ENCODE assay signal across 10 cellular contexts in genomic region chr3:105827101-105827634, GRCh38. TPM values are rescaled to one million over a fixed set of nuclear protein-coding genes. Genes with fewer than 3 reads are reported as not detected.
DNase-seq lines count a peak whose midpoint lies in the region; ATAC-seq lines count a peak whose summit lies in the region.
"Had no signal": no experiment of that assay in that cellular context is flagged by ENCODE, and none has a peak within 500 bp of the region (broad histone marks: within the 10 kb centered on the region; RNA-seq: fewer than 3 reads in every experiment).

No MANE protein-coding gene starts in this region.

- peak; percentile 37 for ATAC-seq in HG02623 (IDR thresholded peaks at IDR 0.05; ENCODE audit: unreplicated experiment)

- peaks cover 77% of the 10 kb centered on the region for H3K36me3 Mint-ChIP-seq in activated CD4-positive, alpha-beta T cell treated with anti-CD3 and anti-CD28 coated beads, Interleukin-2, amount 10 ng/mL, durations not matched to agents 7 days and 5 days (ENCODE audit: low read depth)
- H3K36me3 Mint-ChIP-seq in activated T-helper 2 cell treated with anti-CD3 and anti-CD28 coated beads, Interferon-gamma antibody, Interleukin-2, Interleukin-4, amounts not matched to agents 10 μg/mL and 5 μg/mL and 100 μg/mL, durations not matched to agents 14 hours and 24 hours and 36 hours (ENCODE audit: low read depth): peaks cover 73% of the 10 kb centered on the region

- intact Hi-C loops in activated T-helper 2 cell treated with anti-CD3 and anti-CD28 coated beads, Interferon-gamma antibody, Interleukin-2, Interleukin-4, amounts not matched to agents 10 μg/mL and 5 μg/mL and 100 μg/mL, durations not matched to agents 14 hours and 24 hours and 36 hours (cut with micrococcal nuclease): loop anchor here (1.0 to 5.0 kb wide), 14 partner anchors 21 to 780 kb away; partner anchors contain the start of gene ALCAM

- peak overlapping the region; percentile 74 for H3K27ac Mint-ChIP-seq in activated CD4-positive, alpha-beta T cell treated with anti-CD3 and anti-CD28 coated beads, Interleukin-2, amount 10 ng/mL, durations not matched to agents 7 days and 5 days
- peak overlapping the region; percentile 100 for H3K27ac Mint-ChIP-seq in activated T-helper 2 cell treated with anti-CD3 and anti-CD28 coated beads, Interferon-gamma antibody, Interleukin-2, Interleukin-4, amounts not matched to agents 10 μg/mL and 5 μg/mL and 100 μg/mL, durations not matched to agents 14 hours and 24 hours and 36 hours

- POLR2A ChIA-PET in activated CD4-positive, alpha-beta T cell treated with anti-CD3 and anti-CD28 coated beads, Interleukin-2, amount 10 ng/mL, durations not matched to agents 7 days and 5 days (lab: Charles Lee): no interaction called here

- peak overlapping the region; percentile 21 for H3K4me3 Mint-ChIP-seq in activated CD4-positive, alpha-beta T cell treated with anti-CD3 and anti-CD28 coated beads, Interleukin-2, amount 10 ng/mL, durations not matched to agents 7 days and 5 days
- H3K4me3 Mint-ChIP-seq in activated T-helper 2 cell treated with anti-CD3 and anti-CD28 coated beads, Interferon-gamma antibody, Interleukin-2, Interleukin-4, amounts not matched to agents 10 μg/mL and 5 μg/mL and 100 μg/mL, durations not matched to agents 14 hours and 24 hours and 36 hours (ENCODE audit: low read depth): peak overlapping the region; percentile 68

- DNase-seq in activated CD4-positive, alpha-beta T cell treated with anti-CD3 and anti-CD28 coated beads, Interleukin-2, amount 10 ng/mL, durations not matched to agents 7 days and 5 days: no peak
- no peak for DNase-seq in activated CD4-positive, alpha-beta T cell treated with anti-CD3 and anti-CD28 coated beads for 1 hour
- no peak for DNase-seq in activated T-helper 2 cell treated with anti-CD3 and anti-CD28 coated beads, Interferon-gamma antibody, Interleukin-2, Interleukin-4, amounts not matched to agents 10 μg/mL and 5 μg/mL and 100 μg/mL, durations not matched to agents 14 hours and 24 hours and 36 hours (ENCODE audit: low spot score)
- DNase-seq in skeletal muscle cell (ENCODE audit: low read depth) (peak; percentile 85), NCI-H146 treated with DMSO at 0.1 percent for 48 hours (lab: John Stamatoyannopoulos, UW; ENCODE audit: unreplicated experiment) (no peak), retina (no peak), NCI-H2107 (lab: John Stamatoyannopoulos, UW) (no peak)
- DNase-seq: NCI-H2029 treated with DMSO at 0.1 percent for 48 hours had no signal

- H3K9me3 Mint-ChIP-seq in activated CD4-positive, alpha-beta T cell treated with anti-CD3 and anti-CD28 coated beads, Interleukin-2, amount 10 ng/mL, durations not matched to agents 7 days and 5 days: peaks cover 12% of the 10 kb centered on the region
- peaks cover 6% of the 10 kb centered on the region for H3K9me3 Mint-ChIP-seq in activated T-helper 2 cell treated with anti-CD3 and anti-CD28 coated beads, Interferon-gamma antibody, Interleukin-2, Interleukin-4, amounts not matched to agents 10 μg/mL and 5 μg/mL and 100 μg/mL, durations not matched to agents 14 hours and 24 hours and 36 hours

- no peak overlapping the region for H3K4me3 ChIP-seq in skeletal muscle cell (ENCODE audit: low read depth, low read length)
- H3K4me3 ChIP-seq: SJSA1 had no signal

- peaks cover 76% of the 10 kb centered on the region for H3K4me1 Mint-ChIP-seq in activated CD4-positive, alpha-beta T cell treated with anti-CD3 and anti-CD28 coated beads, Interleukin-2, amount 10 ng/mL, durations not matched to agents 7 days and 5 days
- H3K4me1 Mint-ChIP-seq in activated T-helper 2 cell treated with anti-CD3 and anti-CD28 coated beads, Interferon-gamma antibody, Interleukin-2, Interleukin-4, amounts not matched to agents 10 μg/mL and 5 μg/mL and 100 μg/mL, durations not matched to agents 14 hours and 24 hours and 36 hours (ENCODE audit: low read depth): peaks cover 79% of the 10 kb centered on the region

- CTCF ChIA-PET in activated CD4-positive, alpha-beta T cell treated with anti-CD3 and anti-CD28 coated beads, Interleukin-2, amount 10 ng/mL, durations not matched to agents 7 days and 5 days (lab: Charles Lee): no interaction called here

- H3K27me3 Mint-ChIP-seq in activated CD4-positive, alpha-beta T cell treated with anti-CD3 and anti-CD28 coated beads, Interleukin-2, amount 10 ng/mL, durations not matched to agents 7 days and 5 days: no peaks in the 10 kb centered on the region
- H3K27me3 Mint-ChIP-seq in activated T-helper 2 cell treated with anti-CD3 and anti-CD28 coated beads, Interferon-gamma antibody, Interleukin-2, Interleukin-4, amounts not matched to agents 10 μg/mL and 5 μg/mL and 100 μg/mL, durations not matched to agents 14 hours and 24 hours and 36 hours (ENCODE audit: low read depth): no peaks in the 10 kb centered on the region

RNA-seq across cellular contexts. Expression of gene CBLB, which starts 41.6 kb away (rescaled TPM):
- total RNA-seq in activated CD4-positive, alpha-beta T cell treated with anti-CD3 and anti-CD28 coated beads, Interleukin-2, amount 10 ng/mL, durations not matched to agents 7 days and 5 days: 100 to 1,000 TPM; 115 to 148 TPM
- 146 and 152 TPM in 2 replicates for total RNA-seq in activated T-helper 2 cell treated with anti-CD3 and anti-CD28 coated beads, Interferon-gamma antibody, Interleukin-2, Interleukin-4, amounts not matched to agents 10 μg/mL and 5 μg/mL and 100 μg/mL, durations not matched to agents 14 hours and 24 hours and 36 hours
